Comparison of ENCODE assay signal across 1 cellular context in the genomic region with DNA sequence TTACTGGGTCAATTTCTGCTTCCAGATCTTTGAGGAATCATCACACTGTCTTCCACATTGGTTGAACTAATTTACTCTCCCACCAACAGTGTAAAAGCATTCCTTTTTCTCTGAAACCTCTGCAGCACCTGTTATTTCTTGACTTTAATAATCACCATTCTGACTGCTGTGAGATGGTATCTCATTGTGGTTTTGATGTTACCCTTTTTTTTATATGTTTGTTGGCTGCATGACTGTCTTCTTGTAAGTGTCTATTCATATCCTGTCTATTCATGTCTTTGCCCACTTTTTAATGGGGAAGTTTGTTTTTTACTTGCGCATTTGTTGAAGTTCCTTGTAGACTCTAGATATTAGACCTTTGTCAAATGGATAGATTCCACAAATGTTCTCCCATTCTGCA.
TF ChIP-seq lines count a peak whose summit lies in the region.

No MANE protein-coding gene starts in this region.

TF ChIP-seq in SK-N-SH treated with all-trans-retinoic acid at 6 μM for 48 hours, 23 proteins besides CTCF, POLR2A, EP300 and RAD21 (continued from another document):
- no peak for TF ChIP-seq PPARA (CRISPR knock-in tag; IDR thresholded peaks at IDR 0.05; ENCODE audit: borderline replicate concordance)
- TF ChIP-seq ZFP3 (CRISPR knock-in tag; IDR thresholded peaks at IDR 0.05): no peak
- TF ChIP-seq TCF4 (CRISPR knock-in tag; IDR thresholded peaks at IDR 0.05; ENCODE audit: borderline replicate concordance): no peak
- no peak for TF ChIP-seq ESRRG (CRISPR knock-in tag; IDR thresholded peaks at IDR 0.05)
- no peak for TF ChIP-seq BACH2 (CRISPR knock-in tag; IDR thresholded peaks at IDR 0.05; ENCODE audit: borderline replicate concordance)
